ENCODE assay signal across 15 cellular contexts in the genomic region with DNA sequence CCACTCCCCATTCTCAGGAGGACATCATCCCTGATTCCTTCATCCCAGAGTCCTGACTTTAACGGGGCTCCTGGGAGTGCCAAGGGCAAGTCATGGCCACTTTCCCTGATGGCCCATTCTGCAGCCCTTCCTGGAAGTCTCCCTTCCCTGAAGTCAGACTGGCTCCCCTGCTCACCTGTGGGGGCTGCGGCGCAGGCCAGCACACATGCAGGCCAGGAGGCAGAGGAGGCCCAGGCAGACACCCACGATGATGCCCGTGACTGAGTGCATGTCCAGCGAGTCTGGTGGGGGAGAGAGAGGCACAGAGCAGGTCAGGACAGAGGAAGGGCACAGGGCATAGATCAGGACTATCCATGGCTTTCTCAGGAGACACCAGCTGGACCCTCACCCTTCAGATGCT. TPM values are rescaled to one million over a fixed set of nuclear protein-coding genes. Genes with fewer than 3 reads are reported as not detected.
DNase-seq lines count a peak whose midpoint lies in the region; ATAC-seq and TF ChIP-seq lines count a peak whose summit lies in the region.
"Had no signal": no experiment of that assay in that cellular context is flagged by ENCODE, and none has a peak within 500 bp of the region (broad histone marks: within the 10 kb centered on the region; RNA-seq: fewer than 3 reads in every experiment).

No MANE protein-coding gene starts in this region.

- no peak overlapping the region for H3K18ac ChIP-seq in IMR-90 (ENCODE audit: low read depth, low read length)

- H2AK5ac ChIP-seq in IMR-90 (ENCODE audit: low read depth, low read length), result no peak overlapping the region

- peaks cover 3% of the 10 kb centered on the region; the same call in 1 of the 2 replicates for H3K36me3 ChIP-seq in IMR-90 (ENCODE audit: control insufficient read depth, insufficient read depth, low read length)
- H3K36me3 ChIP-seq in vagina, result peaks cover 0 to 13% of the 10 kb centered on the region in 2 donors
- H3K36me3 ChIP-seq in H7 (replicated peaks; ENCODE audit: control insufficient read depth, insufficient read depth, low read length), result no peaks in the 10 kb centered on the region; the same call in 1 of the 2 replicates

- no peak for TF ChIP-seq RAD21 in IMR-90 (IDR thresholded peaks at IDR 0.05; ENCODE audit: low read length)

- H3K4me3 ChIP-seq in IMR-90 (ENCODE audit: insufficient read depth, low read depth, low read length), result no peak overlapping the region
- no peak overlapping the region for H3K4me3 ChIP-seq in vagina
- H3K4me3 ChIP-seq in H7 (ENCODE audit: insufficient read depth, low read depth, low read length), result no peak overlapping the region
- H3K4me3 ChIP-seq: GM12878, GM23248 had no signal

- in situ Hi-C loops in IMR-90 (cut with MboI; ENCODE audit: low sequenced_read_pairs), result loop anchor here (10.0 kb wide), 1 partner anchor 192 kb away; no protein-coding TSS in a partner anchor

- H3K27ac ChIP-seq in IMR-90 (ENCODE audit: insufficient read depth, low read length), result no peak overlapping the region
- peak overlapping the region; percentile 78 for H3K27ac ChIP-seq in vagina
- H3K27ac ChIP-seq: GM23248 had no signal

- dilution Hi-C loops in IMR-90 (cut with HindIII; ENCODE audit: low sequenced_read_pairs, unreplicated experiment), result no loop called here

- no peak overlapping the region for H3K4ac ChIP-seq in IMR-90 (ENCODE audit: low read depth, low read length)

- peaks cover 9% of the 10 kb centered on the region for H3K4me1 Mint-ChIP-seq in chondrocyte (ENCODE audit: low read depth)
- peaks cover 32% of the 10 kb centered on the region for H3K4me1 Mint-ChIP-seq in nephron

- no peak overlapping the region for H2BK120ac ChIP-seq in IMR-90 (ENCODE audit: low read depth, low read length)

- H3K9me3 ChIP-seq in IMR-90 (ENCODE audit: control insufficient read depth, insufficient read depth, low read length) (no peaks in the 10 kb centered on the region), vagina (no peaks in the 10 kb centered on the region)

- no peak overlapping the region for H4K5ac ChIP-seq in IMR-90 (ENCODE audit: low read depth, low read length)

- DNase-seq in IMR-90 (no peak), chondrocyte (ENCODE audit: low spot score) (peak; percentile 59), vagina (ENCODE audit: extremely low spot score in 2 of 2) (no peak), H7 (no peak)
- DNase-seq: ACHN; Calu3; CD4-positive, alpha-beta T cell had no signal

- no peaks in the 10 kb centered on the region for H3K9me1 ChIP-seq in IMR-90 (ENCODE audit: insufficient read depth, low read length)

- H3K27ac Mint-ChIP-seq in chondrocyte (ENCODE audit: unreplicated experiment), result no peak overlapping the region
- H3K27ac Mint-ChIP-seq in nephron, result peak overlapping the region; percentile 81 to 86 (median 85)
- H3K27ac Mint-ChIP-seq: CD4-positive, alpha-beta T cell had no signal

- no peak overlapping the region for H2BK5ac ChIP-seq in IMR-90 (ENCODE audit: low read depth, low read length, poor library complexity, severe bottlenecking)

- no peaks in the 10 kb centered on the region for H3K79me1 ChIP-seq in IMR-90 (ENCODE audit: low read depth in 1 of 2, low read length in 2 of 2)

- H3K14ac ChIP-seq in IMR-90 (replicated peaks; ENCODE audit: low read depth, low read length), result no peak overlapping the region

- intact Hi-C loops in IMR-90 (cut with micrococcal nuclease), result no loop called here
- intact Hi-C loops in vagina (cut with DNase I), result loop anchor here (5.0 kb wide), 1 partner anchor 69 kb away; no protein-coding TSS in a partner anchor

- no peak overlapping the region for H3K56ac ChIP-seq in IMR-90 (ENCODE audit: extremely low read depth, insufficient read depth, low read length)

- H3K23ac ChIP-seq in IMR-90 (ENCODE audit: low read depth, low read length), result no peak overlapping the region

- H3K9ac ChIP-seq in IMR-90 (ENCODE audit: low read depth, low read length), result no peak overlapping the region
- H3K9ac ChIP-seq: GM23248 had no signal

- no peak for TF ChIP-seq CTCF in IMR-90 (conservative IDR thresholded peaks at IDR 0.05; ENCODE audit: low read depth, low read length)
- no peak for TF ChIP-seq CTCF in chondrocyte (IDR thresholded peaks at IDR 0.05)
- TF ChIP-seq CTCF in nephron (IDR thresholded peaks at IDR 0.05; ENCODE audit: unreplicated experiment in 3 of 3), result no peak
- no peak for TF ChIP-seq CTCF in vagina (IDR thresholded peaks at IDR 0.05)

- H4K20me1 ChIP-seq in IMR-90 (ENCODE audit: insufficient read depth, low read length), result no peaks in the 10 kb centered on the region

- H3K4me3 Mint-ChIP-seq in chondrocyte (ENCODE audit: unreplicated experiment), result no peak overlapping the region
- H3K4me3 Mint-ChIP-seq in nephron, result no peak overlapping the region
- H3K4me3 Mint-ChIP-seq: CD4-positive, alpha-beta T cell; H9 had no signal

- POLR2A ChIA-PET in IMR-90 (lab: Charles Lee; ENCODE audit: unreplicated experiment), result no interaction called here

- H3K4me1 ChIP-seq in IMR-90 (ENCODE audit: control insufficient read depth, insufficient read depth, low read length) (peaks cover 2% of the 10 kb centered on the region; the same call in 1 of the 2 replicates), vagina (peaks cover 24% of the 10 kb centered on the region)

- no peak overlapping the region for H2BK20ac ChIP-seq in IMR-90 (ENCODE audit: low read depth, low read length)

- H3K9me3 Mint-ChIP-seq in chondrocyte (ENCODE audit: low read depth), result no peaks in the 10 kb centered on the region
- H3K9me3 Mint-ChIP-seq in nephron, result no peaks in the 10 kb centered on the region
- H3K9me3 Mint-ChIP-seq: CD4-positive, alpha-beta T cell; H9 had no signal

- peak overlapping the region; percentile 13 for H2AFZ ChIP-seq in IMR-90 (replicated peaks; ENCODE audit: low read length, poor library complexity)

- H3K27me3 ChIP-seq in IMR-90 (ENCODE audit: control insufficient read depth, insufficient read depth, low read length) (peaks cover 15% of the 10 kb centered on the region), vagina (no peaks in the 10 kb centered on the region), H7 (ENCODE audit: control insufficient read depth, insufficient read depth, low read length) (no peaks in the 10 kb centered on the region)

- CTCF ChIA-PET in IMR-90 (lab: Yijun Ruan, JAX), result interaction anchor here (0.8 to 1.9 kb wide), 6 partner anchors 14 to 77 kb away, joined by 3 to 20 read pairs (median 4); no protein-coding TSS in a partner anchor

- H4K91ac ChIP-seq in IMR-90 (ENCODE audit: insufficient read depth, low read depth, low read length), result no peak overlapping the region

- no peak overlapping the region for H2AK9ac ChIP-seq in IMR-90 (replicated peaks; ENCODE audit: low read depth, low read length, poor library complexity)

- TF ChIP-seq POLR2A in IMR-90 (IDR thresholded peaks at IDR 0.05; ENCODE audit: low read depth, low read length) (no peak), vagina (IDR thresholded peaks at IDR 0.05) (no peak)

- no peaks in the 10 kb centered on the region for H3K27me3 Mint-ChIP-seq in chondrocyte (ENCODE audit: low read depth)
- no peaks in the 10 kb centered on the region for H3K27me3 Mint-ChIP-seq in nephron (ENCODE audit: low read depth)

- H2BK15ac ChIP-seq in IMR-90 (ENCODE audit: low read depth, low read length), result no peak overlapping the region

- H4K8ac ChIP-seq in IMR-90 (ENCODE audit: low read depth in 2 of 2, low read length in 2 of 2), result no peak overlapping the region

- BruUV-seq in IMR-90 (replicated peaks; lab: Mats Ljungman, UMichigan), result no TSS peak

- H3K36me3 Mint-ChIP-seq in chondrocyte (ENCODE audit: low read depth) (peaks cover 31% of the 10 kb centered on the region), nephron (ENCODE audit: low read depth) (peaks cover 19% of the 10 kb centered on the region)

- no peak overlapping the region for H3K4me2 ChIP-seq in IMR-90 (ENCODE audit: low read depth, low read length)

- no peak for ATAC-seq in IMR-90 (ENCODE audit: low read depth)
- no peak for ATAC-seq in HG03025 (IDR thresholded peaks at IDR 0.05; ENCODE audit: low FRiP score, unreplicated experiment)
- ATAC-seq in GM18868 (IDR thresholded peaks at IDR 0.05; ENCODE audit: unreplicated experiment), result no peak

- 44% methylated on average over 3 of the region's 6 CpGs; no CpG with 5 or more reads in 1 of the 2 experiments for WGBS in IMR-90 (ENCODE audit: extremely low coverage in 2 of 2, insufficient read length in 1 of 2), 2 experiments

TF ChIP-seq in IMR-90, 13 proteins besides CTCF, POLR2A, EP300 and RAD21 (continues in another document):
- TF ChIP-seq NFE2L2 (IDR thresholded peaks at IDR 0.05; ENCODE audit: low read depth, low read length) (no peak), RCOR1 (IDR thresholded peaks at IDR 0.05; ENCODE audit: insufficient replicate concordance, low read length) (no peak), RFX5 (IDR thresholded peaks at IDR 0.05; ENCODE audit: low read depth, low read length) (no peak)
- TF ChIP-seq, protein P1, sequence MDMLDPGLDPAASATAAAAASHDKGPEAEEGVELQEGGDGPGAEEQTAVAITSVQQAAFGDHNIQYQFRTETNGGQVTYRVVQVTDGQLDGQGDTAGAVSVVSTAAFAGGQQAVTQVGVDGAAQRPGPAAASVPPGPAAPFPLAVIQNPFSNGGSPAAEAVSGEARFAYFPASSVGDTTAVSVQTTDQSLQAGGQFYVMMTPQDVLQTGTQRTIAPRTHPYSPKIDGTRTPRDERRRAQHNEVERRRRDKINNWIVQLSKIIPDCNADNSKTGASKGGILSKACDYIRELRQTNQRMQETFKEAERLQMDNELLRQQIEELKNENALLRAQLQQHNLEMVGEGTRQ (IDR thresholded peaks at IDR 0.05; ENCODE audit: low read depth, low read length), result no peak

RNA-seq across cellular contexts. Expression of gene IGDCC3, which starts 8.6 kb away (rescaled TPM):
- total RNA-seq in IMR-90 (2012; rRNA removed) (under 0.01 and 0.18 TPM in 2 replicates), chondrocyte (0.13 to 0.31 TPM (median 0.27 TPM) in 3 replicates), vagina (0.49 TPM)
- polyA plus RNA-seq in IMR-90 (2012; rRNA removed), result 0.19 and 0.32 TPM in 2 replicates
- polyA plus RNA-seq in IMR-90 (2012; cell fraction: cytosol; rRNA removed), result 0.03 and 0.12 TPM in 2 replicates
- polyA plus RNA-seq in IMR-90 (2012; cell fraction: nucleus; rRNA removed; ENCODE audit: low replicate concordance), result 0.27 and 0.29 TPM in 2 replicates
- 38.3 and 39.7 TPM in 2 replicates for total RNA-seq in H7 (2014; rRNA removed; shearing (Covaris generic))
- total RNA-seq: Calu3; CD4-positive, alpha-beta T cell; Daoy; GM23248; HT-29 had no signal
- polyA plus RNA-seq: GM23248 had no signal

RNA-seq across cellular contexts. Expression of gene IGDCC4, which starts 36.4 kb away (rescaled TPM):
- total RNA-seq in IMR-90 (2012; rRNA removed) (0.54 and 0.56 TPM in 2 replicates), chondrocyte (41.4 to 48.6 TPM (median 47.2 TPM) in 3 replicates), vagina (8.8 TPM)
- polyA plus RNA-seq in IMR-90 (2012; rRNA removed), result 2.3 and 2.7 TPM in 2 replicates
- polyA plus RNA-seq in IMR-90 (2012; cell fraction: cytosol; rRNA removed), result 1.2 and 2.6 TPM in 2 replicates
- 12.3 and 14.6 TPM in 2 replicates for polyA plus RNA-seq in IMR-90 (2012; cell fraction: nucleus; rRNA removed; ENCODE audit: low replicate concordance)
- total RNA-seq in H7 (2014; rRNA removed; shearing (Covaris generic)), result 7.4 and 10.6 TPM in 2 replicates
- total RNA-seq: CD4-positive, alpha-beta T cell; HT-29 had no signal

Comparison
In these comparisons a context has a peak if more than half of its experiments do, and no peak if none do; other contexts are left out.
1. RNA of gene IGDCC3, which starts 8.6 kb away (total RNA-seq): 38.3 to 39.7 TPM in H7; 0.49 TPM in vagina (single experiment), 0.13 to 0.31 TPM in chondrocyte and under 0.01 to 0.18 TPM in IMR-90; every median in the first group is over 10 times any median in the second.